Comparison of ENCODE assay signal across 8 cellular contexts in the genomic region with DNA sequence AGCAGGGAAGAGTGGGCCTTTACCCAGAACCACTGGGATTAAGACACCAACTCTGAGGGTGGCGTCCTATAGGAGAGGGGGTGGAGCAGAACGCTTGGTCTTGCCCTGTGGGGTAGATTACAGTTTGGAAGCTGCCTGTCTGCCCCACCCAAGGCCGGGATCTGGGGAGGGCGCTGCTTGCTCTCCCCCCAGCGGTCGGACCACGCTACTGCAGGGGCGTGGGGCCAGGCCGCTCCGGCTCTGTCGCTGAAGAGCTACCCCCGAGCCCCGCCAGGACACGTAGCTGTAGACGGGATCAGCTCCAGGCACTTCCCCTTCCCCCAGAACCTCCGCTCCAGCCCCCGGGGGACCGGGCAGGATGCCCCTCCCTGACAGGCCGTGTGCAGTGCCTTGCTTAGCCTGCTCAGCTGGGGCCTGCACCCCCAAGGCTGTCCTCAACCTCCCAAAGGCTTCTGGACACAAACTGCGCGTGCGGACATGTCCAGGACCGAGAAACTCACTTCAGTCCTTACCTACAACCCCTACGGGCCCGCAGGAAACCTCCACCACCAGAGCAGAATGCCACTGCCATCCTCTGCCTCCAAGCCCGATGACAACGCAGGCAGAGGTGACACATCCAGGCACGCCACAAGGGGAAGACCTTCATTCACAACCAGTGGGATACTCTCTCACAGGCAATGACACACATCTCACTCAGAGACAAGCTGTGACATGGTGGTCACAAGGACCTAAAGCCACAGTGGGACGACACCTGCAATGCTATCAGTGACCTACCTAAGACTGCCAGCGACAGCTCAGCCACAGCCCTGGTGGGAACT. TPM values are rescaled to one million over a fixed set of nuclear protein-coding genes. Genes with fewer than 3 reads are reported as not detected.
DNase-seq lines count a peak whose midpoint lies in the region; TF ChIP-seq lines count a peak whose summit lies in the region.

No MANE protein-coding gene starts in this region.

- H2BK15ac ChIP-seq in neuronal stem cell (ENCODE audit: low read length), result peak overlapping the region; percentile 26

- no peaks in the 10 kb centered on the region; the same call in 1 of the 2 replicates for H3K9me3 ChIP-seq in SJSA1 (replicated peaks)
- no peaks in the 10 kb centered on the region for H3K9me3 ChIP-seq in neuronal stem cell (replicated peaks in 1 of 2; ENCODE audit: control insufficient read depth in 2 of 2, insufficient read depth in 1 of 2, low read depth in 1 of 2, low read length in 2 of 2)
- no peaks in the 10 kb centered on the region for H3K9me3 ChIP-seq in uterus

- peak overlapping the region; percentile 85 for H2BK12ac ChIP-seq in neuronal stem cell (ENCODE audit: low read length)

- H3K79me1 ChIP-seq in neuronal stem cell (ENCODE audit: low read depth, low read length), result peaks cover 5% of the 10 kb centered on the region

- intact Hi-C loops in uterus (cut with DNase I; ENCODE audit: low total_unique reads), result loop anchor here (2.0 kb wide), 1 partner anchor 118 kb away; no protein-coding TSS in a partner anchor

- TF ChIP-seq CTCF in uterus (IDR thresholded peaks at IDR 0.05), result peak; percentile 97 to 100 (median 98)

- H3K27me3 ChIP-seq in SJSA1 (replicated peaks) (no peaks in the 10 kb centered on the region), neuronal stem cell (ENCODE audit: control insufficient read depth in 3 of 3, insufficient read depth in 3 of 3, low read depth in 1 of 3, low read length in 3 of 3) (peaks cover 21 to 57% (median 46%) of the 10 kb centered on the region in 3 experiments), uterus (no peaks in the 10 kb centered on the region)

- peak in 1 of 2 donors; percentile 18 for TF ChIP-seq POLR2A in uterus (IDR thresholded peaks at IDR 0.05)

- H3K23ac ChIP-seq in neuronal stem cell (ENCODE audit: low read depth, low read length, poor library complexity), result peak overlapping the region; percentile 6

- H3K4me3 ChIP-seq in SJSA1 (peak overlapping the region; percentile 92), neuronal stem cell (ENCODE audit: low read length in 2 of 2) (peak overlapping the region in 1 of 2 donors; percentile 68), uterus (peak overlapping the region; percentile 79 to 90)

- WGBS in neuronal stem cell (ENCODE audit: extremely low coverage in 2 of 2, insufficient read length in 2 of 2, insufficient replicate concordance in 1 of 2), 2 donors, result no CpG with 5 or more reads among the region's 30 CpGs

- H3K36me3 ChIP-seq in SJSA1 (peaks cover 72% of the 10 kb centered on the region), neuronal stem cell (replicated peaks in 1 of 2; ENCODE audit: control insufficient read depth in 2 of 2, insufficient read depth in 2 of 2, low read length in 2 of 2) (no peaks in the 10 kb centered on the region), uterus (no peaks in the 10 kb centered on the region)

- no peak overlapping the region for H4K91ac ChIP-seq in neuronal stem cell (ENCODE audit: low read depth, low read length, poor library complexity)

- H3K9ac ChIP-seq in neuronal stem cell (ENCODE audit: low read depth, low read length, poor library complexity), result peak overlapping the region; percentile 73

- peak overlapping the region; percentile 87 for H3K14ac ChIP-seq in neuronal stem cell (ENCODE audit: low read length)

- H4K8ac ChIP-seq in neuronal stem cell (ENCODE audit: low read depth, low read length), result no peak overlapping the region

- H3K18ac ChIP-seq in neuronal stem cell (ENCODE audit: low read length), result peak overlapping the region; percentile 87

- no peak overlapping the region for H3K4ac ChIP-seq in neuronal stem cell (ENCODE audit: low read length)

- H2BK5ac ChIP-seq in neuronal stem cell (ENCODE audit: low read length), result no peak overlapping the region

- DNase-seq in DMS 273 (lab: John Stamatoyannopoulos, UW; ENCODE audit: unreplicated experiment) (peak; percentile 83), DMS 273 treated with DMSO at 0.1 percent for 48 hours (lab: John Stamatoyannopoulos, UW) (no peak), HuH-7 (ENCODE audit: low spot score) (peak; percentile 88), SJSA1 (ENCODE audit: low read depth in 1 of 2, low spot score in 2 of 2) (peak; percentile 92 to 95), foreskin melanocyte (peak; percentile 69), neuronal stem cell (ENCODE audit: low spot score) (peak; percentile 76), uterus (peak; percentile 78 to 86)
- DNase-seq in activated naive CD4-positive, alpha-beta T cell treated with anti-CD3 and anti-CD28 coated beads, Interleukin-2, amount 50 U/mL, for 16 hours, result peak; percentile 75

- peak overlapping the region; percentile 59 for H2AK5ac ChIP-seq in neuronal stem cell (ENCODE audit: low read depth, low read length)

- H2AFZ ChIP-seq in neuronal stem cell (ENCODE audit: low read length), result peak overlapping the region; percentile 87

- H3K27ac ChIP-seq in SJSA1 (peak overlapping the region; percentile 67), neuronal stem cell (replicated peaks; ENCODE audit: low read length) (no peak overlapping the region), uterus (peak overlapping the region; percentile 95 to 99)

- peak overlapping the region; percentile 2 for H2BK120ac ChIP-seq in neuronal stem cell (ENCODE audit: low read depth, low read length)

- peak overlapping the region; percentile 56 for H3K4me2 ChIP-seq in neuronal stem cell (ENCODE audit: insufficient read depth, low read length, poor library complexity, severe bottlenecking)

- H3K4me1 ChIP-seq in SJSA1 (replicated peaks), result peaks cover 84% of the 10 kb centered on the region
- peaks cover 39 to 50% of the 10 kb centered on the region in 2 donors for H3K4me1 ChIP-seq in neuronal stem cell (ENCODE audit: control insufficient read depth in 2 of 2, insufficient read depth in 1 of 2, low read depth in 1 of 2, low read length in 2 of 2)
- H3K4me1 ChIP-seq in uterus, result peaks cover 19 to 33% of the 10 kb centered on the region in 2 donors

RNA-seq across cellular contexts. Expression of gene AHNAK, which starts 3.6 kb away (rescaled TPM):
- 306 and 345 TPM in 2 replicates for total RNA-seq in SJSA1 (2014; rRNA removed; shearing (Covaris generic))
- 6.4 TPM for polyA plus RNA-seq in neuronal stem cell (2013, experiment 1 of 2)
- 6.9 TPM for polyA plus RNA-seq in neuronal stem cell (2013, experiment 2 of 2)
- total RNA-seq in uterus, result 1,000 to 10,000 TPM in 1 of 4 donors, 100 to 1,000 TPM in 3; 452 to 1,353 (median 779) TPM

RNA-seq across cellular contexts. Expression of gene EEF1G, which starts 30.7 kb away (rescaled TPM):
- 1,705 and 1,743 TPM in 2 replicates for total RNA-seq in SJSA1 (2014; rRNA removed; shearing (Covaris generic))
- 2,514 TPM for polyA plus RNA-seq in neuronal stem cell (2013, experiment 1 of 2)
- 2,457 TPM for polyA plus RNA-seq in neuronal stem cell (2013, experiment 2 of 2)
- total RNA-seq in uterus, result 1,000 to 10,000 TPM; 1,301 to 1,426 (median 1,363) TPM

RNA-seq across cellular contexts. Expression of gene TUT1, which starts 48.4 kb away (rescaled TPM):
- 8.5 and 10.1 TPM in 2 replicates for total RNA-seq in SJSA1 (2014; rRNA removed; shearing (Covaris generic))
- 14.3 TPM for polyA plus RNA-seq in neuronal stem cell (2013, experiment 1 of 2)
- polyA plus RNA-seq in neuronal stem cell (2013, experiment 2 of 2), result 14.6 TPM
- 10 to 100 TPM in 1 of 4 donors, 1 to 10 TPM in 3; 7.1 to 19.3 (median 8.6) TPM for total RNA-seq in uterus

RNA-seq across cellular contexts. Expression of gene MTA2, which starts 58.7 kb away (rescaled TPM):
- 128 and 214 TPM in 2 replicates for total RNA-seq in SJSA1 (2014; rRNA removed; shearing (Covaris generic))
- 61.4 TPM for polyA plus RNA-seq in neuronal stem cell (2013, experiment 1 of 2)
- polyA plus RNA-seq in neuronal stem cell (2013, experiment 2 of 2), result 60.5 TPM
- 100 to 1,000 TPM in 2 of 4 donors, 10 to 100 TPM in 2; 37.9 to 120 (median 78.2) TPM for total RNA-seq in uterus
